ENCODE assay signal across 1 cellular context in genomic region chr17:30824356-30825145, GRCh38.
TF ChIP-seq lines count a peak whose summit lies in the region.

TSS of gene CRLF3 (minus strand) at chr17:30824692. CDS start at chr17:30824651, 41 bp downstream.

TF ChIP-seq in WTC11, 78 proteins besides CTCF, POLR2A, EP300 and RAD21 (continued from another document):
- TF ChIP-seq ARID4B (CRISPR knock-in tag; IDR thresholded peaks at IDR 0.05; ENCODE audit: borderline replicate concordance) (peak; percentile 87), HMGA2 (CRISPR knock-in tag; IDR thresholded peaks at IDR 0.05) (no peak), NR2C2 (CRISPR knock-in tag; IDR thresholded peaks at IDR 0.05) (no peak), ZNF416 (CRISPR knock-in tag; IDR thresholded peaks at IDR 0.05) (0 out of 2 replicates have a peak, but pooled peaks have one; percentile 27), CREM (CRISPR knock-in tag; IDR thresholded peaks at IDR 0.05) (0 out of 2 replicates have a peak, but pooled peaks have one; percentile 27), ZSCAN18 (CRISPR knock-in tag; IDR thresholded peaks at IDR 0.05) (no peak), TP53 (CRISPR knock-in tag; IDR thresholded peaks at IDR 0.05) (0 out of 2 replicates have a peak, but pooled peaks have one; percentile 61), NFE2L1 (CRISPR knock-in tag; IDR thresholded peaks at IDR 0.05) (peak; percentile 16; the same call in 1 of the 2 replicates), TEAD4 (CRISPR knock-in tag; IDR thresholded peaks at IDR 0.05) (no peak), ZNF232 (CRISPR knock-in tag; IDR thresholded peaks at IDR 0.05) (0 out of 2 replicates have a peak, but pooled peaks have one; percentile 31), FOXP1 (CRISPR knock-in tag; IDR thresholded peaks at IDR 0.05; ENCODE audit: borderline replicate concordance) (peak; percentile 60; the same call in 1 of the 2 replicates), KAT7 (CRISPR knock-in tag; IDR thresholded peaks at IDR 0.05; ENCODE audit: borderline replicate concordance) (0 out of 2 replicates have a peak, but pooled peaks have one; percentile 56), ATF1 (CRISPR knock-in tag; IDR thresholded peaks at IDR 0.05) (0 out of 2 replicates have a peak, but pooled peaks have one; percentile 51), ESRRA (CRISPR knock-in tag; IDR thresholded peaks at IDR 0.05; ENCODE audit: borderline replicate concordance) (0 out of 2 replicates have a peak, but pooled peaks have one; percentile 37), ZNF219 (CRISPR knock-in tag; IDR thresholded peaks at IDR 0.05; ENCODE audit: borderline replicate concordance) (0 out of 2 replicates have a peak, but pooled peaks have one; percentile 17)
- TF ChIP-seq, protein P1, sequence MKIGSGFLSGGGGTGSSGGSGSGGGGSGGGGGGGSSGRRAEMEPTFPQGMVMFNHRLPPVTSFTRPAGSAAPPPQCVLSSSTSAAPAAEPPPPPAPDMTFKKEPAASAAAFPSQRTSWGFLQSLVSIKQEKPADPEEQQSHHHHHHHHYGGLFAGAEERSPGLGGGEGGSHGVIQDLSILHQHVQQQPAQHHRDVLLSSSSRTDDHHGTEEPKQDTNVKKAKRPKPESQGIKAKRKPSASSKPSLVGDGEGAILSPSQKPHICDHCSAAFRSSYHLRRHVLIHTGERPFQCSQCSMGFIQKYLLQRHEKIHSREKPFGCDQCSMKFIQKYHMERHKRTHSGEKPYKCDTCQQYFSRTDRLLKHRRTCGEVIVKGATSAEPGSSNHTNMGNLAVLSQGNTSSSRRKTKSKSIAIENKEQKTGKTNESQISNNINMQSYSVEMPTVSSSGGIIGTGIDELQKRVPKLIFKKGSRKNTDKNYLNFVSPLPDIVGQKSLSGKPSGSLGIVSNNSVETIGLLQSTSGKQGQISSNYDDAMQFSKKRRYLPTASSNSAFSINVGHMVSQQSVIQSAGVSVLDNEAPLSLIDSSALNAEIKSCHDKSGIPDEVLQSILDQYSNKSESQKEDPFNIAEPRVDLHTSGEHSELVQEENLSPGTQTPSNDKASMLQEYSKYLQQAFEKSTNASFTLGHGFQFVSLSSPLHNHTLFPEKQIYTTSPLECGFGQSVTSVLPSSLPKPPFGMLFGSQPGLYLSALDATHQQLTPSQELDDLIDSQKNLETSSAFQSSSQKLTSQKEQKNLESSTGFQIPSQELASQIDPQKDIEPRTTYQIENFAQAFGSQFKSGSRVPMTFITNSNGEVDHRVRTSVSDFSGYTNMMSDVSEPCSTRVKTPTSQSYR (CRISPR knock-in tag; IDR thresholded peaks at IDR 0.05), result no peak
- TF ChIP-seq, protein P2, sequence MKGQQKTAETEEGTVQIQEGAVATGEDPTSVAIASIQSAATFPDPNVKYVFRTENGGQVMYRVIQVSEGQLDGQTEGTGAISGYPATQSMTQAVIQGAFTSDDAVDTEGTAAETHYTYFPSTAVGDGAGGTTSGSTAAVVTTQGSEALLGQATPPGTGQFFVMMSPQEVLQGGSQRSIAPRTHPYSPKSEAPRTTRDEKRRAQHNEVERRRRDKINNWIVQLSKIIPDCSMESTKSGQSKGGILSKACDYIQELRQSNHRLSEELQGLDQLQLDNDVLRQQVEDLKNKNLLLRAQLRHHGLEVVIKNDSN (CRISPR knock-in tag; IDR thresholded peaks at IDR 0.05), result peak; percentile 39; the same call in 1 of the 2 replicates
- TF ChIP-seq, protein P3, sequence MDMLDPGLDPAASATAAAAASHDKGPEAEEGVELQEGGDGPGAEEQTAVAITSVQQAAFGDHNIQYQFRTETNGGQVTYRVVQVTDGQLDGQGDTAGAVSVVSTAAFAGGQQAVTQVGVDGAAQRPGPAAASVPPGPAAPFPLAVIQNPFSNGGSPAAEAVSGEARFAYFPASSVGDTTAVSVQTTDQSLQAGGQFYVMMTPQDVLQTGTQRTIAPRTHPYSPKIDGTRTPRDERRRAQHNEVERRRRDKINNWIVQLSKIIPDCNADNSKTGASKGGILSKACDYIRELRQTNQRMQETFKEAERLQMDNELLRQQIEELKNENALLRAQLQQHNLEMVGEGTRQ (CRISPR knock-in tag; IDR thresholded peaks at IDR 0.05), result peak; percentile 24; the same call in 1 of the 2 replicates
- TF ChIP-seq, protein P4, sequence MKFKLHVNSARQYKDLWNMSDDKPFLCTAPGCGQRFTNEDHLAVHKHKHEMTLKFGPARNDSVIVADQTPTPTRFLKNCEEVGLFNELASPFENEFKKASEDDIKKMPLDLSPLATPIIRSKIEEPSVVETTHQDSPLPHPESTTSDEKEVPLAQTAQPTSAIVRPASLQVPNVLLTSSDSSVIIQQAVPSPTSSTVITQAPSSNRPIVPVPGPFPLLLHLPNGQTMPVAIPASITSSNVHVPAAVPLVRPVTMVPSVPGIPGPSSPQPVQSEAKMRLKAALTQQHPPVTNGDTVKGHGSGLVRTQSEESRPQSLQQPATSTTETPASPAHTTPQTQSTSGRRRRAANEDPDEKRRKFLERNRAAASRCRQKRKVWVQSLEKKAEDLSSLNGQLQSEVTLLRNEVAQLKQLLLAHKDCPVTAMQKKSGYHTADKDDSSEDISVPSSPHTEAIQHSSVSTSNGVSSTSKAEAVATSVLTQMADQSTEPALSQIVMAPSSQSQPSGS (CRISPR knock-in tag; IDR thresholded peaks at IDR 0.05; ENCODE audit: borderline replicate concordance, low read depth), result no peak
- TF ChIP-seq, protein P5, sequence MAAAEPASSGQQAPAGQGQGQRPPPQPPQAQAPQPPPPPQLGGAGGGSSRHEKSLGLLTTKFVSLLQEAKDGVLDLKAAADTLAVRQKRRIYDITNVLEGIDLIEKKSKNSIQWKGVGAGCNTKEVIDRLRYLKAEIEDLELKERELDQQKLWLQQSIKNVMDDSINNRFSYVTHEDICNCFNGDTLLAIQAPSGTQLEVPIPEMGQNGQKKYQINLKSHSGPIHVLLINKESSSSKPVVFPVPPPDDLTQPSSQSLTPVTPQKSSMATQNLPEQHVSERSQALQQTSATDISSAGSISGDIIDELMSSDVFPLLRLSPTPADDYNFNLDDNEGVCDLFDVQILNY (CRISPR knock-in tag; IDR thresholded peaks at IDR 0.05), result peak; percentile 59; the same call in 1 of the 2 replicates
